In the genomic region with DNA sequence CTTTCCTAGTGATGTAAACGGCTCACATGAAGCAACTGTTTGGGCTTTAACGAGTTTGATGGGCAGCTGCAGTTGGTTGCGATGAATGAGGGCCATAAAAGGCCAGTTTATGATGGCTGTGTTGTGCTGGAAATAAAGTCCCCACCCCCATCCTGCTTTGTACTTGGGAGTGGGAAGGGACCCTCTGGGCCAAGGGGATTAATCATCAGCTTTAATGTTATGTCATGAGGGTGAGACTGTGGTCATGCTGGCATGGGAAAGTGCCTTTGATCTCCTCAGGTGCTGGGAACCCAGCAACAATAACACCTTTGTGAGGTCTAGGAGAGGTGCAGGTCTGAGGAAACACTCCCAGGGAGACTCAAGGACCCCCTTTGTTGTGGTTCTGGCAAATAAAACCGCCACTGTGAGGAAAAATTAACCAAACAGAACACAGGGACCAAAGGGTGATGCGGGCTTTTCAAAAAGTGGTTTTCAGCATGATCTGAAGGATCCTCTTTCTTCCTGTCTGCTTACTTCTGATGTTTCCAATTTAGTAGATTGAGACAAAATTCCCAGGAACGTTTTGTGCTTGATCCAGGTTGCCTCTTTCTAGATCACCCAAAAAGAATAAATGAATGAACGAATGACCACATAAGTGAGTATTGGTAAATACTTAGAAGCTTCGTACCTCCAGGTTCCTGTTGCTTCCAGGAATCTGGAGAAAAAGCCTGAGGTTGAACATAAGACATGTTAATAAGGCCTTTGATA, we compare ENCODE assay signal across 22 cellular contexts.
DNase-seq lines count a peak whose midpoint lies in the region; ATAC-seq and TF ChIP-seq lines count a peak whose summit lies in the region.
"Had no signal": no experiment of that assay in that cellular context is flagged by ENCODE, and none has a peak within 500 bp of the region (broad histone marks: within the 10 kb centered on the region; RNA-seq: fewer than 3 reads in every experiment).

No MANE protein-coding gene starts in this region.

- RAD21 ChIA-PET in HCT116 (lab: Charles Lee; ENCODE audit: low non-redundant PET in 1 of 2, low total read pairs in 2 of 2, uncharacterized antibody in 2 of 2, unreplicated experiment in 2 of 2): no interaction called here

- H3K27ac Mint-ChIP-seq in progenitor cell of endocrine pancreas: peak overlapping the region; percentile 94
- H3K27ac Mint-ChIP-seq: activated T-cell treated with anti-CD3 and anti-CD28 coated beads, Interleukin-2, amount 50 U/mL, for 24 hours had no signal

- BruUV-seq in HCT116 (replicated peaks; lab: Mats Ljungman, UMichigan): no TSS peak

- peaks cover 19% of the 10 kb centered on the region for H3K36me3 Mint-ChIP-seq in progenitor cell of endocrine pancreas (ENCODE audit: insufficient read depth)

- H3K36me3 ChIP-seq in HCT116 (ENCODE audit: control insufficient read depth in 1 of 2, insufficient read depth in 2 of 2, low read length in 2 of 2): no peaks in the 10 kb centered on the region
- no peaks in the 10 kb centered on the region for H3K36me3 ChIP-seq in osteoblast (ENCODE audit: insufficient read depth, low read length)
- H3K36me3 ChIP-seq: right atrium auricular region, uterus had no signal

- intact Hi-C loops in HCT116 (cut with micrococcal nuclease): no loop called here

- CTCF ChIA-PET in HCT116 (lab: Charles Lee): no interaction called here

- H4K20me1 ChIP-seq in HCT116 (ENCODE audit: insufficient read depth) (no peaks in the 10 kb centered on the region), osteoblast (ENCODE audit: insufficient read depth, low read length) (no peaks in the 10 kb centered on the region)

- peaks cover 30% of the 10 kb centered on the region for H3K4me1 Mint-ChIP-seq in progenitor cell of endocrine pancreas (ENCODE audit: low read depth)

- 0 out of 2 replicates have a peak, but pooled peaks cover 5% of the 10 kb centered on the region for H3K9me2 ChIP-seq in HCT116 (ENCODE audit: insufficient read depth)

- TF ChIP-seq CTCF in HCT116 (IDR thresholded peaks at IDR 0.05 in 2 of 3, conservative IDR thresholded peaks at IDR 0.05 in 1 of 3; ENCODE audit: borderline replicate concordance in 1 of 3, insufficient read depth in 1 of 3, low read depth in 2 of 3, low read length in 2 of 3) (no peak), progenitor cell of endocrine pancreas (IDR thresholded peaks at IDR 0.05; ENCODE audit: unreplicated experiment) (no peak), osteoblast (IDR thresholded peaks at IDR 0.05; ENCODE audit: extremely low read depth, low read depth, low read length) (no peak)

- H3K4me3 ChIP-seq in HCT116 (replicated peaks in 1 of 2; ENCODE audit: low read depth in 1 of 2, low read length in 2 of 2) (no peak overlapping the region), osteoblast (ENCODE audit: insufficient read depth, low read length) (no peak overlapping the region)
- H3K4me3 ChIP-seq: right atrium auricular region, uterus had no signal

- peaks cover 25% of the 10 kb centered on the region for H3K9me3 Mint-ChIP-seq in progenitor cell of endocrine pancreas (ENCODE audit: low read depth)

- H3K4me1 ChIP-seq in HCT116 (ENCODE audit: control insufficient read depth in 1 of 2, insufficient read depth in 2 of 2, low read length in 2 of 2) (peaks cover 3 to 16% of the 10 kb centered on the region in 2 experiments; a peak in 2 of 4 replicates), osteoblast (ENCODE audit: insufficient read depth, low read length) (peaks cover 6% of the 10 kb centered on the region)
- H3K4me1 ChIP-seq: right atrium auricular region, uterus had no signal

- H3K27me3 Mint-ChIP-seq in progenitor cell of endocrine pancreas: no peaks in the 10 kb centered on the region
- H3K27me3 Mint-ChIP-seq: activated T-cell treated with anti-CD3 and anti-CD28 coated beads, Interleukin-2, amount 50 U/mL, for 24 hours had no signal

- H3K27ac ChIP-seq in HCT116 (ENCODE audit: low read depth, low read length) (no peak overlapping the region), osteoblast (ENCODE audit: low read depth, low read length) (no peak overlapping the region)
- H3K27ac ChIP-seq: C4-2B, right atrium auricular region, uterus had no signal

- POLR2A ChIA-PET in HCT116 (lab: Charles Lee): no interaction called here

- no peak for TF ChIP-seq POLR2A in HCT116 (IDR thresholded peaks at IDR 0.05; ENCODE audit: borderline replicate concordance, extremely low read depth, insufficient read depth, insufficient read length)

- ATAC-seq in HCT116: peak; percentile 89
- ATAC-seq in HG02759 (IDR thresholded peaks at IDR 0.05; ENCODE audit: unreplicated experiment): no peak

- H2AFZ ChIP-seq in HCT116 (ENCODE audit: low read depth, low read length, poor library complexity, severe bottlenecking) (no peak overlapping the region), osteoblast (ENCODE audit: low read length) (no peak overlapping the region)

- no peaks in the 10 kb centered on the region for H3K79me2 ChIP-seq in HCT116 (ENCODE audit: insufficient read depth, low read length)
- H3K79me2 ChIP-seq in osteoblast (ENCODE audit: insufficient read depth, low read length): no peaks in the 10 kb centered on the region

- peak; percentile 15; the same call in 1 of the 2 replicates for TF ChIP-seq RAD21 in HCT116 (IDR thresholded peaks at IDR 0.05; ENCODE audit: low read depth)

- H3K9me3 ChIP-seq in HCT116 (ENCODE audit: control insufficient read depth in 1 of 2, insufficient read depth in 1 of 2, low read depth in 1 of 2, low read length in 2 of 2): no peaks in the 10 kb centered on the region
- no peaks in the 10 kb centered on the region for H3K9me3 ChIP-seq in osteoblast (ENCODE audit: low read depth, low read length)
- H3K9me3 ChIP-seq: uterus had no signal

- no peak overlapping the region for H3K4me3 Mint-ChIP-seq in progenitor cell of endocrine pancreas (ENCODE audit: low read depth)
- H3K4me3 Mint-ChIP-seq: activated T-cell treated with anti-CD3 and anti-CD28 coated beads, Interleukin-2, amount 50 U/mL, for 24 hours had no signal

- H3K27me3 ChIP-seq in HCT116 (ENCODE audit: insufficient read depth, low read length) (no peaks in the 10 kb centered on the region), osteoblast (ENCODE audit: insufficient read depth, low read length) (no peaks in the 10 kb centered on the region)
- H3K27me3 ChIP-seq: right atrium auricular region, uterus had no signal

- H3K4me2 ChIP-seq in HCT116 (ENCODE audit: low read length) (no peak overlapping the region), osteoblast (ENCODE audit: insufficient read depth, low read length) (no peak overlapping the region)

- H3K9ac ChIP-seq in HCT116 (ENCODE audit: low read length): no peak overlapping the region

- DNase-seq in HCT116 (ENCODE audit: low read depth, low spot score): peak; percentile 68
- DNase-seq in NCI-H510A (lab: John Stamatoyannopoulos, UW): peak; percentile 26
- DNase-seq in kidney tubule cell (ENCODE audit: low spot score): peak; percentile 30
- DNase-seq in progenitor cell of endocrine pancreas (ENCODE audit: low spot score, unreplicated experiment): no peak
- no peak for DNase-seq in stimulated activated CD4-positive, alpha-beta T cell treated with anti-CD3 and anti-CD28 coated beads, Interleukin-1b, Interleukin-23, amount 100 ng/mL, for 48 hours
- no peak for DNase-seq in osteoblast (ENCODE audit: insufficient read length, low spot score, missing footprints)
- no peak for DNase-seq in stimulated activated CD4-positive, alpha-beta T cell treated with anti-CD3 and anti-CD28 coated beads, Interleukin-4, amount 100 ng/mL, for 1 hour
- DNase-seq: activated CD4-positive, alpha-beta T cell treated with anti-CD3 and anti-CD28 coated beads for 1 hour; activated CD8-positive, alpha-beta memory T cell treated with anti-CD3 and anti-CD28 coated beads for 24 hours; activated T-cell treated with anti-CD3 and anti-CD28 coated beads, Interleukin-2, amount 50 U/mL, for 24 hours; dermis blood vessel endothelial cell; Kasumi-1; NCI-H1048; NCI-H187 treated with DMSO at 0.1 percent for 48 hours; NCI-H2227 treated with DMSO at 0.1 percent for 48 hours; nucleus accumbens; SHP77 treated with DMSO at 0.1 percent for 48 hours; T-helper 1 cell; uterus had no signal

TF ChIP-seq in HCT116, 20 proteins besides CTCF, POLR2A, EP300 and RAD21:
- TF ChIP-seq FOSL1 (IDR thresholded peaks at IDR 0.05; ENCODE audit: low read depth) (peak; percentile 31; the same call in 1 of the 2 replicates), EZH2 (IDR thresholded peaks at IDR 0.05) (no peak), JUND (IDR thresholded peaks at IDR 0.05) (peak; percentile 68), CBX3 (IDR thresholded peaks at IDR 0.05; ENCODE audit: low read depth) (no peak), SP1 (IDR thresholded peaks at IDR 0.05; ENCODE audit: low read depth) (peak; percentile 32; the same call in 1 of the 2 replicates), CEBPB (IDR thresholded peaks at IDR 0.05; ENCODE audit: low read depth) (peak; percentile 69), SRF (IDR thresholded peaks at IDR 0.05; ENCODE audit: low read depth) (no peak), TCF7L2 (IDR thresholded peaks at IDR 0.05; ENCODE audit: borderline replicate concordance, extremely low read depth, insufficient read depth, insufficient read length) (peak; percentile 99)
- TF ChIP-seq, protein P1, sequence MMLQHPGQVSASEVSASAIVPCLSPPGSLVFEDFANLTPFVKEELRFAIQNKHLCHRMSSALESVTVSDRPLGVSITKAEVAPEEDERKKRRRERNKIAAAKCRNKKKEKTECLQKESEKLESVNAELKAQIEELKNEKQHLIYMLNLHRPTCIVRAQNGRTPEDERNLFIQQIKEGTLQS (IDR thresholded peaks at IDR 0.05): no peak

Comparison
In these comparisons a context has a peak if more than half of its experiments do, and no peak if none do; other contexts are left out.
1. DNase-seq: peak in HCT116 (single experiment), NCI-H510A (single experiment) and kidney tubule cell (single experiment); none in progenitor cell of endocrine pancreas (single experiment), stimulated activated CD4-positive, alpha-beta T cell treated with anti-CD3 and anti-CD28 coated beads, Interleukin-1b, Interleukin-23, amount 100 ng/mL, for 48 hours (single experiment), osteoblast (single experiment) and stimulated activated CD4-positive, alpha-beta T cell treated with anti-CD3 and anti-CD28 coated beads, Interleukin-4, amount 100 ng/mL, for 1 hour (single experiment).